In genomic region chr7:156949541-156950380, GRCh38 we compare ENCODE assay signal across 8 cellular contexts. TPM values are rescaled to one million over a fixed set of nuclear protein-coding genes. Genes with fewer than 3 reads are reported as not detected.
A peak's percentile ranks its signal among the peaks of the same experiment; 100 is the strongest.
DNase-seq lines count a peak whose midpoint lies in the region; ATAC-seq and TF ChIP-seq lines count a peak whose summit lies in the region.

A gene with protein sequence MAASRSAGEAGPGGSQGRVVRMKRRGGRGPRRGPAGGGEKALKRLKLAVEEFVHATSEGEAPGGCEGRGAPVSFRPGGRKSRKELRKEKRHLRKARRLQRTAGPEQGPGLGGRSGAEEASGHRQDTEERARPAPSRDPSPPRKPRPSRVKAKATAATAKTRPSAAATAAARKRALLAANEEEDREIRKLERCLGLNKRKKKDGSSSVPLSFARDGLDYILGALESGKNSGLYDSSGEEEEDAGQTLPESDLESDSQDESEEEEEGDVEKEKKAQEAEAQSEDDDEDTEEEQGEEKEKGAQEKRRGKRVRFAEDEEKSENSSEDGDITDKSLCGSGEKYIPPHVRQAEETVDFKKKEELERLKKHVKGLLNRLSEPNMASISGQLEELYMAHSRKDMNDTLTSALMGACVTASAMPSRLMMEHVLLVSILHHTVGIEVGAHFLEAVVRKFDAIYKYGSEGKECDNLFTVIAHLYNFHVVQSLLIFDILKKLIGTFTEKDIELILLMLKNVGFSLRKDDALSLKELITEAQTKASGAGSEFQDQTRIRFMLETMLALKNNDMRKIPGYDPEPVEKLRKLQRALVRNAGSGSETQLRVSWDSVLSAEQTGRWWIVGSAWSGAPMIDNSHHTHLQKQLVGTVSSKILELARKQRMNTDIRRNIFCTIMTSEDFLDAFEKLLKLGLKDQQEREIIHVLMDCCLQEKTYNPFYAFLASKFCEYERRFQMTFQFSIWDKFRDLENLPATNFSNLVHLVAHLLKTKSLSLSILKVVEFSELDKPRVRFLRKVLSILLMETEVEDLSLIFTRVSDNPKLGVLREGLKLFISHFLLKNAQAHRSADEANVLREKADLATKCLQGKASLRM (plus strand): TSS chr7:156949712. CDS start chr7:156949738, 26 bp downstream.

- DNase-seq in AG10803 (ENCODE audit: low read depth) = peak; percentile 81
- peak; percentile 34 for DNase-seq in NCI-H2196 treated with DMSO at 0.1 percent for 48 hours (lab: John Stamatoyannopoulos, UW; ENCODE audit: unreplicated experiment)
- DNase-seq in activated CD4-positive, CD25-positive, alpha-beta regulatory T cell (lab: John Stamatoyannopoulos, UW) = peak; percentile 87 to 90 (median 88)
- DNase-seq in central memory CD8-positive, alpha-beta T cell (ENCODE audit: low spot score in 2 of 2) = peak; percentile 80 to 89
- peak; percentile 21 for DNase-seq in kidney epithelial cell (ENCODE audit: low read depth)
- DNase-seq in stimulated activated CD4-positive, alpha-beta T cell treated with anti-CD3 and anti-CD28 coated beads, Interleukin-15, amount 100 ng/mL, for 48 hours (ENCODE audit: low read depth in 2 of 2) = peak; percentile 83 to 88

- peaks cover 22% of the 10 kb centered on the region for H3K36me3 Mint-ChIP-seq in central memory CD8-positive, alpha-beta T cell (ENCODE audit: insufficient read depth)

- H3K4me3 ChIP-seq in AG10803 (ENCODE audit: low read length) (peak within 1 kb of the TSS; percentile 83), kidney epithelial cell (ENCODE audit: low read depth, low read length) (peak within 1 kb of the TSS; percentile 75)

- H3K4me3 Mint-ChIP-seq in central memory CD8-positive, alpha-beta T cell = peak within 1 kb of the TSS; percentile 91

- H3K9me3 Mint-ChIP-seq in central memory CD8-positive, alpha-beta T cell = no peaks in the 10 kb centered on the region

- H3K27ac Mint-ChIP-seq in central memory CD8-positive, alpha-beta T cell (ENCODE audit: low read depth) = peak within 1 kb of the TSS; percentile 87

- TF ChIP-seq CTCF in AG10803 (conservative IDR thresholded peaks at IDR 0.05; ENCODE audit: low read length) (peak; percentile 40), kidney epithelial cell (IDR thresholded peaks at IDR 0.05; ENCODE audit: insufficient read depth, low read length, poor library complexity, severe bottlenecking) (peak; percentile 26)

- ATAC-seq in GM18870 (IDR thresholded peaks at IDR 0.05; ENCODE audit: unreplicated experiment) (peak; percentile 61), HG03103 (IDR thresholded peaks at IDR 0.05; ENCODE audit: low read depth, unreplicated experiment) (peak; percentile 93)
- peak; percentile 99 for ATAC-seq in central memory CD8-positive, alpha-beta T cell (replicated peaks; ENCODE audit: extremely low read depth, poor library complexity, severe bottlenecking)

- H3K4me1 Mint-ChIP-seq in central memory CD8-positive, alpha-beta T cell = peaks cover 19% of the 10 kb centered on the region

- no peaks in the 10 kb centered on the region for H3K36me3 ChIP-seq in kidney epithelial cell (ENCODE audit: control insufficient read depth, insufficient read depth, low read length)

- H3K27me3 ChIP-seq in kidney epithelial cell (ENCODE audit: control insufficient read depth, insufficient read depth, low read length) = no peaks in the 10 kb centered on the region

- H3K27me3 Mint-ChIP-seq in central memory CD8-positive, alpha-beta T cell = peaks cover 8% of the 10 kb centered on the region

RNA-seq across cellular contexts. Expression of the gene that starts here (rescaled TPM):
- total RNA-seq in kidney epithelial cell = 15.9 and 17.7 TPM in 2 replicates

Comparison
In these comparisons a context has a peak if more than half of its experiments do, and no peak if none do; other contexts are left out.
1. Peak in every context shown above with its lines: DNase-seq, ATAC-seq and H3K4me3 ChIP-seq.
2. DNase-seq: peak in every context shown above with its lines; median percentile 88 in activated CD4-positive, CD25-positive, alpha-beta regulatory T cell; 86 in stimulated activated CD4-positive, alpha-beta T cell treated with anti-CD3 and anti-CD28 coated beads, Interleukin-15, amount 100 ng/mL, for 48 hours; 84 in central memory CD8-positive, alpha-beta T cell; 81 in AG10803; 34 in NCI-H2196 treated with DMSO at 0.1 percent for 48 hours; 21 in kidney epithelial cell.